ENCODE assay signal across 12 cellular contexts in the genomic region with DNA sequence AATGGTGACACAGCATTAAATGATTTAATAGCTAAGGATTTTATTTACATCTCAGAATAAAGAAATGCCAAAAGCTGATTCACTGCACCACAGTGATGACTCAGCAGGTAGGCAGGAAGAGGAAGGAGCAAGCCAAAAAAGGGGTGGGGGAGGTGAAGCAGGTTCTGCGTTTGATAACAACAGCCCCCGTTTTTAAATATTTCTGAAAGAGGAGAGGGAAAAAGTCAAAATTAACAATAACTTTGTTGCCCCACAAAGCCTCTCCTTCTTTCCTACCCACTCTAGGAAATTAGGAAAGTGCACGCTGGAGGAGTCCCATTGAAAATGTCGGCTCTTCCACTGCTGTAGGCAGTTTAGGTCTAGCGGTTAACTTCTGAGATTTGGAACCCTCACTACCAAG. TPM values are rescaled to one million over a fixed set of nuclear protein-coding genes. Genes with fewer than 3 reads are reported as not detected.
DNase-seq lines count a peak whose midpoint lies in the region; ATAC-seq, FAIRE-seq and TF ChIP-seq lines count a peak whose summit lies in the region.
"Had no signal": no experiment of that assay in that cellular context is flagged by ENCODE, and none has a peak within 500 bp of the region (broad histone marks: within the 10 kb centered on the region; RNA-seq: fewer than 3 reads in every experiment).

No MANE protein-coding gene starts in this region.

- no peaks in the 10 kb centered on the region for H3K36me3 ChIP-seq in bronchial epithelial cell (ENCODE audit: control insufficient read depth, insufficient read depth, low read length)
- H3K36me3 ChIP-seq: thoracic aorta had no signal

- no peaks in the 10 kb centered on the region for H3K27me3 ChIP-seq in bronchial epithelial cell (ENCODE audit: control insufficient read depth, insufficient read depth, low read length)

- CTCF ChIA-PET in activated CD4-positive, alpha-beta T cell treated with anti-CD3 and anti-CD28 coated beads for 36 hours (lab: Charles Lee) = no interaction called here

- H3K4me3 Mint-ChIP-seq in activated CD4-positive, alpha-beta T cell treated with anti-CD3 and anti-CD28 coated beads for 36 hours = no peak overlapping the region
- H3K4me3 Mint-ChIP-seq: activated T-helper 17 cell treated with anti-CD3 and anti-CD28 coated beads, Interleukin-2, amount 50 U/mL, for 72 hours; B cell had no signal

- FAIRE-seq in bronchial epithelial cell (lab: Jason Lieb, UNC) = no peak

- H3K4me3 ChIP-seq in NB4 (ENCODE audit: low read depth, low read length) (no peak overlapping the region), bronchial epithelial cell (ENCODE audit: low read depth, low read length) (no peak overlapping the region)
- H3K4me3 ChIP-seq: smooth muscle cell, thoracic aorta had no signal

- POLR2A ChIA-PET in activated CD4-positive, alpha-beta T cell treated with anti-CD3 and anti-CD28 coated beads for 36 hours (lab: Charles Lee) = no interaction called here

- ATAC-seq in activated CD4-positive, alpha-beta T cell treated with anti-CD3 and anti-CD28 coated beads for 36 hours = peak; percentile 53
- ATAC-seq in activated CD4-positive, CD25-positive, alpha-beta regulatory T cell treated with anti-CD3 and anti-CD28 coated beads, Interleukin-2, amount 50 U/mL, for 24 hours = no peak
- no peak for ATAC-seq in GM19324 (IDR thresholded peaks at IDR 0.05; ENCODE audit: low FRiP score, unreplicated experiment)
- ATAC-seq: activated T-helper 17 cell treated with anti-CD3 and anti-CD28 coated beads, Interleukin-2, amount 50 U/mL, for 72 hours had no signal

- H3K27me3 Mint-ChIP-seq in activated CD4-positive, alpha-beta T cell treated with anti-CD3 and anti-CD28 coated beads for 36 hours = no peaks in the 10 kb centered on the region

- no peaks in the 10 kb centered on the region for H3K9me3 Mint-ChIP-seq in activated CD4-positive, alpha-beta T cell treated with anti-CD3 and anti-CD28 coated beads for 36 hours (ENCODE audit: low read depth)
- H3K9me3 Mint-ChIP-seq: activated T-helper 17 cell treated with anti-CD3 and anti-CD28 coated beads, Interleukin-2, amount 50 U/mL, for 72 hours had no signal

- H3K27ac Mint-ChIP-seq in activated CD4-positive, alpha-beta T cell treated with anti-CD3 and anti-CD28 coated beads for 36 hours = no peak overlapping the region
- H3K27ac Mint-ChIP-seq: activated T-helper 17 cell treated with anti-CD3 and anti-CD28 coated beads, Interleukin-2, amount 50 U/mL, for 72 hours; B cell had no signal

- peak; percentile 40 for DNase-seq in activated CD4-positive, alpha-beta T cell treated with anti-CD3 and anti-CD28 coated beads for 36 hours
- no peak for DNase-seq in activated CD4-positive, alpha-beta T cell treated with anti-CD3 and anti-CD28 coated beads for 4 hours
- DNase-seq in NB4 (ENCODE audit: low read depth) = peak; percentile 62
- peak; percentile 86 for DNase-seq in bronchial epithelial cell (ENCODE audit: low read depth)
- DNase-seq in non-pigmented ciliary epithelial cell (ENCODE audit: low read depth) = peak; percentile 54
- DNase-seq in NCI-H446 treated with DMSO at 0.1 percent for 48 hours (lab: John Stamatoyannopoulos, UW) = no peak

- intact Hi-C loops in activated CD4-positive, alpha-beta T cell treated with anti-CD3 and anti-CD28 coated beads for 36 hours (cut with DNase I, micrococcal nuclease) = no loop called here

- no peak for TF ChIP-seq CTCF in NB4 (IDR thresholded peaks at IDR 0.05; ENCODE audit: low read depth, low read length)
- TF ChIP-seq CTCF in bronchial epithelial cell (IDR thresholded peaks at IDR 0.05; ENCODE audit: insufficient read depth, low read length, severe bottlenecking) = no peak

- H3K4me1 Mint-ChIP-seq in activated CD4-positive, alpha-beta T cell treated with anti-CD3 and anti-CD28 coated beads for 36 hours = peaks cover 6% of the 10 kb centered on the region
- H3K4me1 Mint-ChIP-seq: activated T-helper 17 cell treated with anti-CD3 and anti-CD28 coated beads, Interleukin-2, amount 50 U/mL, for 72 hours; B cell had no signal

- no peak for TF ChIP-seq POLR2A in NB4 (IDR thresholded peaks at IDR 0.05; ENCODE audit: extremely low read depth, insufficient read length)

- no peaks in the 10 kb centered on the region for H3K36me3 Mint-ChIP-seq in activated CD4-positive, alpha-beta T cell treated with anti-CD3 and anti-CD28 coated beads for 36 hours (ENCODE audit: low read depth)

RNA-seq across cellular contexts. Expression of gene CCDC54, which starts 9.9 kb away (rescaled TPM):
- not detected for total RNA-seq in activated CD4-positive, alpha-beta T cell treated with anti-CD3 and anti-CD28 coated beads for 36 hours
- total RNA-seq in bronchial epithelial cell = not detected in 2 replicates
- total RNA-seq: activated T-helper 17 cell treated with anti-CD3 and anti-CD28 coated beads, Interleukin-2, amount 50 U/mL, for 72 hours; B cell; smooth muscle cell; thoracic aorta had no signal

Comparison
In these comparisons a context has a peak if more than half of its experiments do, and no peak if none do; other contexts are left out.
1. DNase-seq: peak in activated CD4-positive, alpha-beta T cell treated with anti-CD3 and anti-CD28 coated beads for 36 hours (single experiment), NB4 (single experiment), bronchial epithelial cell (single experiment) and non-pigmented ciliary epithelial cell (single experiment); none in activated CD4-positive, alpha-beta T cell treated with anti-CD3 and anti-CD28 coated beads for 4 hours (0 of 2) and NCI-H446 treated with DMSO at 0.1 percent for 48 hours (single experiment).